8 cellular contexts compared by ENCODE assay signal in genomic region chr12:76020731-76021672, GRCh38. TPM values are rescaled to one million over a fixed set of nuclear protein-coding genes. Genes with fewer than 3 reads are reported as not detected.
DNase-seq lines count a peak whose midpoint lies in the region; ATAC-seq and TF ChIP-seq lines count a peak whose summit lies in the region.

No MANE protein-coding gene starts in this region.

- H3K27me3 ChIP-seq in KMS-11 (ENCODE audit: insufficient read depth, low read depth), result no peaks in the 10 kb centered on the region

- H4K20me1 ChIP-seq in KMS-11 (ENCODE audit: insufficient read depth), result no peaks in the 10 kb centered on the region

- 0 out of 2 replicates have a peak overlapping the region, but pooled peaks have one; percentile 5 for H2AFZ ChIP-seq in KMS-11 (ENCODE audit: low read depth)

- TF ChIP-seq CTCF in AG09309 (IDR thresholded peaks at IDR 0.05; ENCODE audit: control insufficient read depth, insufficient read depth, low read depth, low read length, missing control alignments), result no peak
- no peak for TF ChIP-seq CTCF in GM20000 (IDR thresholded peaks at IDR 0.05; ENCODE audit: extremely low read depth, missing control alignments)
- TF ChIP-seq CTCF in KMS-11 (conservative IDR thresholded peaks at IDR 0.05; ENCODE audit: low read depth, low read length), result no peak

- peak; percentile 66 for ATAC-seq in esophagus mucosa

- H3K4me3 ChIP-seq in AG09309 (ENCODE audit: control insufficient read depth, low read depth, low read length), result no peak overlapping the region
- H3K4me3 ChIP-seq in KMS-11 (IDR thresholded peaks at IDR 0.05; ENCODE audit: insufficient read depth, low read depth, low read length), result no peak overlapping the region
- no peak overlapping the region for H3K4me3 ChIP-seq in skeletal muscle cell (ENCODE audit: low read depth, low read length)

- H3K79me2 ChIP-seq in KMS-11 (ENCODE audit: insufficient read depth, low read depth), result no peaks in the 10 kb centered on the region

- H3K27ac ChIP-seq in KMS-11 (no peak overlapping the region), substantia nigra (ENCODE audit: low read depth, low read length, poor library complexity, severe bottlenecking) (no peak overlapping the region)

- no peak overlapping the region for H3K9ac ChIP-seq in KMS-11

- peak; percentile 96 for DNase-seq in AG09309 (ENCODE audit: low read depth)
- DNase-seq in GM20000 (ENCODE audit: low spot score), result peak; percentile 16
- DNase-seq in activated CD4-positive, alpha-beta T cell treated with anti-CD3 and anti-CD28 coated beads, Interleukin-2, amount 50 U/mL, for 4 hours, result peak; percentile 49 to 61
- DNase-seq in skeletal muscle cell (ENCODE audit: low read depth), result peak; percentile 96
- DNase-seq in NCI-H187 (lab: John Stamatoyannopoulos, UW), result no peak
- DNase-seq in substantia nigra (lab: John Stamatoyannopoulos, UW), result no peak

- H3K36me3 ChIP-seq in KMS-11 (ENCODE audit: insufficient read depth), result no peaks in the 10 kb centered on the region

- H3K4me2 ChIP-seq in KMS-11, result no peak overlapping the region

- peaks cover 3% of the 10 kb centered on the region for H3K4me1 ChIP-seq in KMS-11 (ENCODE audit: low read depth, poor library complexity, severe bottlenecking)

RNA-seq across cellular contexts. Expression of gene PHLDA1, which starts 10.6 kb away (rescaled TPM):
- 102 TPM for total RNA-seq in esophagus mucosa

Comparison
In these comparisons a context has a peak if more than half of its experiments do, and no peak if none do; other contexts are left out.
1. DNase-seq: peak in AG09309 (single experiment), GM20000 (single experiment), activated CD4-positive, alpha-beta T cell treated with anti-CD3 and anti-CD28 coated beads, Interleukin-2, amount 50 U/mL, for 4 hours (2 of 2) and skeletal muscle cell (single experiment); none in NCI-H187 (0 of 2) and substantia nigra (0 of 49).